ENCODE assay signal across 1 cellular context in genomic region chr2:15425707-15426106, GRCh38.
TF ChIP-seq lines count a peak whose summit lies in the region.

No MANE protein-coding gene starts in this region.

TF ChIP-seq in GM23338, 12 proteins besides CTCF, POLR2A, EP300 and RAD21 (continued from another document):
- no peak for TF ChIP-seq ZNF462 (CRISPR knock-in tag; IDR thresholded peaks at IDR 0.05)
- TF ChIP-seq JUNB (IDR thresholded peaks at IDR 0.05; ENCODE audit: unreplicated experiment), result no peak
- no peak for TF ChIP-seq STAT1 (IDR thresholded peaks at IDR 0.05; ENCODE audit: unreplicated experiment)
- TF ChIP-seq CREB1 (CRISPR knock-in tag; IDR thresholded peaks at IDR 0.05; ENCODE audit: low read depth), result no peak
- TF ChIP-seq EZH2 (IDR thresholded peaks at IDR 0.05; ENCODE audit: low read depth, unreplicated experiment), result no peak
- TF ChIP-seq, protein P1, sequence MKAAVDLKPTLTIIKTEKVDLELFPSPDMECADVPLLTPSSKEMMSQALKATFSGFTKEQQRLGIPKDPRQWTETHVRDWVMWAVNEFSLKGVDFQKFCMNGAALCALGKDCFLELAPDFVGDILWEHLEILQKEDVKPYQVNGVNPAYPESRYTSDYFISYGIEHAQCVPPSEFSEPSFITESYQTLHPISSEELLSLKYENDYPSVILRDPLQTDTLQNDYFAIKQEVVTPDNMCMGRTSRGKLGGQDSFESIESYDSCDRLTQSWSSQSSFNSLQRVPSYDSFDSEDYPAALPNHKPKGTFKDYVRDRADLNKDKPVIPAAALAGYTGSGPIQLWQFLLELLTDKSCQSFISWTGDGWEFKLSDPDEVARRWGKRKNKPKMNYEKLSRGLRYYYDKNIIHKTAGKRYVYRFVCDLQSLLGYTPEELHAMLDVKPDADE (IDR thresholded peaks at IDR 0.05), result no peak
- TF ChIP-seq, protein P2, sequence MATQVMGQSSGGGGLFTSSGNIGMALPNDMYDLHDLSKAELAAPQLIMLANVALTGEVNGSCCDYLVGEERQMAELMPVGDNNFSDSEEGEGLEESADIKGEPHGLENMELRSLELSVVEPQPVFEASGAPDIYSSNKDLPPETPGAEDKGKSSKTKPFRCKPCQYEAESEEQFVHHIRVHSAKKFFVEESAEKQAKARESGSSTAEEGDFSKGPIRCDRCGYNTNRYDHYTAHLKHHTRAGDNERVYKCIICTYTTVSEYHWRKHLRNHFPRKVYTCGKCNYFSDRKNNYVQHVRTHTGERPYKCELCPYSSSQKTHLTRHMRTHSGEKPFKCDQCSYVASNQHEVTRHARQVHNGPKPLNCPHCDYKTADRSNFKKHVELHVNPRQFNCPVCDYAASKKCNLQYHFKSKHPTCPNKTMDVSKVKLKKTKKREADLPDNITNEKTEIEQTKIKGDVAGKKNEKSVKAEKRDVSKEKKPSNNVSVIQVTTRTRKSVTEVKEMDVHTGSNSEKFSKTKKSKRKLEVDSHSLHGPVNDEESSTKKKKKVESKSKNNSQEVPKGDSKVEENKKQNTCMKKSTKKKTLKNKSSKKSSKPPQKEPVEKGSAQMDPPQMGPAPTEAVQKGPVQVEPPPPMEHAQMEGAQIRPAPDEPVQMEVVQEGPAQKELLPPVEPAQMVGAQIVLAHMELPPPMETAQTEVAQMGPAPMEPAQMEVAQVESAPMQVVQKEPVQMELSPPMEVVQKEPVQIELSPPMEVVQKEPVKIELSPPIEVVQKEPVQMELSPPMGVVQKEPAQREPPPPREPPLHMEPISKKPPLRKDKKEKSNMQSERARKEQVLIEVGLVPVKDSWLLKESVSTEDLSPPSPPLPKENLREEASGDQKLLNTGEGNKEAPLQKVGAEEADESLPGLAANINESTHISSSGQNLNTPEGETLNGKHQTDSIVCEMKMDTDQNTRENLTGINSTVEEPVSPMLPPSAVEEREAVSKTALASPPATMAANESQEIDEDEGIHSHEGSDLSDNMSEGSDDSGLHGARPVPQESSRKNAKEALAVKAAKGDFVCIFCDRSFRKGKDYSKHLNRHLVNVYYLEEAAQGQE (IDR thresholded peaks at IDR 0.05; ENCODE audit: unreplicated experiment), result no peak
TF ChIP-seq in GM23338: peak in this region for 0.
